1 cellular context compared by ENCODE assay signal in the genomic region with DNA sequence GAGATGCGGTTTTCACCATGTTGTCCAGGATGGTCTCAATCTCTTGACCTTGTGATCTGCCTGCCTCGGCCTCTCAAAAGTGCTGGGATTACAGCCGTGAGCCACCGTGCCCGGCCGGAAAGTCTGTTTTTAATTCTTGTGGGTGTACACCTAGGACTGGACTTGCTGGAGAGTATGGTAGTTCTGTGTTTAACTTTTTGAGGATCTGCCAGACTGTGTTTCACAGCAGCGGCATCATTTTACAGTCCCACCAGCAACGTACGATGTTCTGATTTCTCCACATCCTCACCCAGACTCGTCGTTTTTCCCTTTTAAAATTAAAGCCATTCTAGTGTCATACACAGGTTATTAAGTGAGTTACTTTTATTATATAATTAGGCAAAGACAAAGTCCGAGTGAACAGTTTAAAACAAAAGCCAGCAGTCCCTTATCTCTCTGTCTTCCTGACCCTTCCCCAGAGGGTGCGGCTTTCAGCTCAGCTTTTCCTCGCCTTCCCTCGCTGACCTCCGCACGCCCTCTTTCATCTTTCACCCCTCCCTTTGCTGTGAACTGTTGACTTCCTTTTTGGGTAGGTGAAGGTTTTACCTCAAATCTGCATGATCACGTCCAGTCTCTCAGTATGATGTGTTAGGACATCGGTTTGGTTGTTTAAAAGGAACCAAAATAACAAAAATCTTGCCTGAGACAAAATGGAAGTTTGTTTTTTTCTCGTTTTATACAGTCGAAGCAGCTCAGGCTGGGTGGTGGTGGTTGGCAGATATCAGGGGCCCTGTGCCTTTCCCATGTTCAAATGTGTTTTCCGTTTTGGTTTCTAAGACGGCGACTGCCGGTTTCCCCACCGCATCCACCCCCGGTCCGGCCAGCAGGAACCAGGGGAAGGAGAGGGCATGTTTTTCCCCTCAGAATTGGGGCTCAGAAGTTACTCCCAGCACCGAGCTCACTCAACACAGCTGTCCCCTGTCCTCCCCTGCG.
TF ChIP-seq lines count a peak whose summit lies in the region.

No MANE protein-coding gene starts in this region.

TF ChIP-seq in GM12878, 131 proteins besides CTCF, POLR2A, EP300 and RAD21 (continues in another document):
- peak; percentile 79 for TF ChIP-seq SKIL (IDR thresholded peaks at IDR 0.05; ENCODE audit: low read depth, poor library complexity, severe bottlenecking)
- no peak for TF ChIP-seq RELA (IDR thresholded peaks at IDR 0.05; ENCODE audit: borderline replicate concordance, partially characterized antibody)
- no peak for TF ChIP-seq CHD4 (IDR thresholded peaks at IDR 0.05)
- TF ChIP-seq, protein P1, sequence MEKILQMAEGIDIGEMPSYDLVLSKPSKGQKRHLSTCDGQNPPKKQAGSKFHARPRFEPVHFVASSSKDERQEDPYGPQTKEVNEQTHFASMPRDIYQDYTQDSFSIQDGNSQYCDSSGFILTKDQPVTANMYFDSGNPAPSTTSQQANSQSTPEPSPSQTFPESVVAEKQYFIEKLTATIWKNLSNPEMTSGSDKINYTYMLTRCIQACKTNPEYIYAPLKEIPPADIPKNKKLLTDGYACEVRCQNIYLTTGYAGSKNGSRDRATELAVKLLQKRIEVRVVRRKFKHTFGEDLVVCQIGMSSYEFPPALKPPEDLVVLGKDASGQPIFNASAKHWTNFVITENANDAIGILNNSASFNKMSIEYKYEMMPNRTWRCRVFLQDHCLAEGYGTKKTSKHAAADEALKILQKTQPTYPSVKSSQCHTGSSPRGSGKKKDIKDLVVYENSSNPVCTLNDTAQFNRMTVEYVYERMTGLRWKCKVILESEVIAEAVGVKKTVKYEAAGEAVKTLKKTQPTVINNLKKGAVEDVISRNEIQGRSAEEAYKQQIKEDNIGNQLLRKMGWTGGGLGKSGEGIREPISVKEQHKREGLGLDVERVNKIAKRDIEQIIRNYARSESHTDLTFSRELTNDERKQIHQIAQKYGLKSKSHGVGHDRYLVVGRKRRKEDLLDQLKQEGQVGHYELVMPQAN (conservative IDR thresholded peaks at IDR 0.05), result no peak
- no peak for TF ChIP-seq BCLAF1 (IDR thresholded peaks at IDR 0.05)
- no peak for TF ChIP-seq MYC (IDR thresholded peaks at IDR 0.05; ENCODE audit: insufficient read depth, insufficient read length, insufficient replicate concordance, low read length, severe bottlenecking)
- TF ChIP-seq BHLHE40 (IDR thresholded peaks at IDR 0.05; ENCODE audit: borderline replicate concordance in 1 of 2, low read depth in 2 of 2, low read length in 1 of 2), result peak; percentile 19 to 22; a peak in 1 of 4 replicates
- no peak for TF ChIP-seq BCL11A (IDR thresholded peaks at IDR 0.05; ENCODE audit: low read depth, low read length)
- no peak for TF ChIP-seq MTA2 (IDR thresholded peaks at IDR 0.05; ENCODE audit: low read depth)
- TF ChIP-seq E4F1 (IDR thresholded peaks at IDR 0.05; ENCODE audit: borderline replicate concordance, partially characterized antibody), result no peak
- peak in 1 of 2 experiments; percentile 64; a peak in 1 of 3 replicates for TF ChIP-seq EGR1 (IDR thresholded peaks at IDR 0.05; ENCODE audit: borderline replicate concordance in 1 of 2, low read depth in 2 of 2, low read length in 2 of 2)
- TF ChIP-seq CREB1 (IDR thresholded peaks at IDR 0.05; ENCODE audit: low read depth), result peak; percentile 44; the same call in 1 of the 2 replicates
- TF ChIP-seq IRF4 (IDR thresholded peaks at IDR 0.05; ENCODE audit: low read depth, low read length), result 0 out of 2 replicates have a peak, but pooled peaks have one; percentile 6
- TF ChIP-seq ELK1 (IDR thresholded peaks at IDR 0.05; ENCODE audit: low read depth, low read length), result no peak
- TF ChIP-seq ATF7 (IDR thresholded peaks at IDR 0.05; ENCODE audit: low read depth), result peak; percentile 34; the same call in 1 of the 2 replicates
- TF ChIP-seq MTA3 (IDR thresholded peaks at IDR 0.05; ENCODE audit: borderline replicate concordance, low read length), result no peak
- TF ChIP-seq CBX5 (IDR thresholded peaks at IDR 0.05; ENCODE audit: low read depth), result no peak
- no peak for TF ChIP-seq PRDM15 (CRISPR knock-in tag; IDR thresholded peaks at IDR 0.05)
- no peak for TF ChIP-seq CHD2 (IDR thresholded peaks at IDR 0.05; ENCODE audit: borderline replicate concordance, low read depth, low read length)
- TF ChIP-seq SPI1 (IDR thresholded peaks at IDR 0.05; ENCODE audit: borderline replicate concordance, insufficient read depth, low read depth, low read length), result no peak; the same call in 1 of the 2 replicates
- no peak for TF ChIP-seq BRCA1 (IDR thresholded peaks at IDR 0.05; ENCODE audit: low read depth, low read length)
- TF ChIP-seq ZBTB33 (IDR thresholded peaks at IDR 0.05), result no peak
- TF ChIP-seq CEBPB (IDR thresholded peaks at IDR 0.05; ENCODE audit: borderline replicate concordance in 1 of 2, low read depth in 2 of 2, low read length in 2 of 2), result no peak
- no peak for TF ChIP-seq ZNF622 (IDR thresholded peaks at IDR 0.05)
- TF ChIP-seq HDGF (IDR thresholded peaks at IDR 0.05), result no peak
- no peak for TF ChIP-seq FOXM1 (IDR thresholded peaks at IDR 0.05; ENCODE audit: low read depth, low read length)
- no peak for TF ChIP-seq WRNIP1 (IDR thresholded peaks at IDR 0.05; ENCODE audit: borderline replicate concordance, low read depth, low read length)
- 0 out of 2 replicates have a peak, but pooled peaks have one; percentile 21 for TF ChIP-seq ZNF687 (IDR thresholded peaks at IDR 0.05)
- no peak for TF ChIP-seq LARP7 (IDR thresholded peaks at IDR 0.05)
- TF ChIP-seq RBBP5 (conservative IDR thresholded peaks at IDR 0.05), result no peak
